8 cellular contexts compared by ENCODE assay signal in genomic region chr1:40078512-40079333, GRCh38. TPM values are rescaled to one million over a fixed set of nuclear protein-coding genes. Genes with fewer than 3 reads are reported as not detected.
DNase-seq lines count a peak whose midpoint lies in the region; ATAC-seq and TF ChIP-seq lines count a peak whose summit lies in the region.

No MANE protein-coding gene starts in this region.

- no peaks in the 10 kb centered on the region for H3K9me2 ChIP-seq in PC-3 (replicated peaks; ENCODE audit: low read length)

- no peak overlapping the region for H2AK5ac ChIP-seq in IMR-90 (ENCODE audit: low read depth, low read length)

- CTCF ChIA-PET in IMR-90 (lab: Yijun Ruan, JAX): interaction anchor here (0.8 to 2.1 kb wide), 4 partner anchors 13 to 259 kb away, joined by 3 to 7 read pairs (median 3); no protein-coding TSS in a partner anchor
- CTCF ChIA-PET in PC-3 (lab: Charles Lee): interaction anchor here (0.6 to 1.2 kb wide), 4 partner anchors 65 to 326 kb away, joined by 3 to 6 read pairs (median 4); no protein-coding TSS in a partner anchor
- CTCF ChIA-PET in activated naive CD4-positive, alpha-beta T cell treated with anti-CD3 and anti-CD28 coated beads for 36 hours (lab: Charles Lee): interaction anchor here (0.6 to 3.1 kb wide), 19 partner anchors 8 to 505 kb away, joined by 3 to 14 read pairs (median 3); partner anchors contain the start of gene CAP1

- H2BK15ac ChIP-seq in IMR-90 (ENCODE audit: low read depth, low read length): no peak overlapping the region

- H3K9me3 Mint-ChIP-seq in activated naive CD4-positive, alpha-beta T cell treated with anti-CD3 and anti-CD28 coated beads for 36 hours: no peaks in the 10 kb centered on the region

- H3K4me3 Mint-ChIP-seq in activated naive CD4-positive, alpha-beta T cell treated with anti-CD3 and anti-CD28 coated beads for 36 hours: no peak overlapping the region

- POLR2A ChIA-PET in IMR-90 (lab: Charles Lee; ENCODE audit: unreplicated experiment): interaction anchor here (0.6 kb wide), 1 partner anchor 63 kb away, joined by 3 read pairs; no protein-coding TSS in a partner anchor
- POLR2A ChIA-PET in PC-3 (lab: Charles Lee; ENCODE audit: unreplicated experiment): interaction anchor here (0.6 kb wide), 1 partner anchor 279 kb away, joined by 3 read pairs; no protein-coding TSS in a partner anchor

- intact Hi-C loops in IMR-90 (cut with micrococcal nuclease): loop anchor here (2.0 to 5.0 kb wide), 2 partner anchors 180 to 329 kb away; partner anchors contain the start of gene ZMPSTE24
- intact Hi-C loops in PC-3 (cut with micrococcal nuclease): no loop called here
- intact Hi-C loops in activated naive CD4-positive, alpha-beta T cell treated with anti-CD3 and anti-CD28 coated beads for 36 hours (cut with micrococcal nuclease): loop anchor here (2.0 to 5.0 kb wide), 2 partner anchors 36 to 236 kb away; partner anchors contain the start of gene CAP1
- intact Hi-C loops in heart left ventricle (cut with DNase I): no loop called here
- intact Hi-C loops in gastrocnemius medialis (cut with DNase I; ENCODE audit: low total_unique reads): no loop called here

- H3K4me1 ChIP-seq in IMR-90 (ENCODE audit: control insufficient read depth, insufficient read depth, low read length): peaks cover 5% of the 10 kb centered on the region
- peaks cover 15% of the 10 kb centered on the region for H3K4me1 ChIP-seq in PC-3 (ENCODE audit: insufficient read depth, low read length)
- H3K4me1 ChIP-seq in heart left ventricle: peaks cover 0 to 71% (median 0%) of the 10 kb centered on the region in 12 donors
- H3K4me1 ChIP-seq in gastrocnemius medialis: no peaks in the 10 kb centered on the region

- H3K9ac ChIP-seq in IMR-90 (ENCODE audit: low read depth, low read length): no peak overlapping the region
- H3K9ac ChIP-seq in PC-3 (ENCODE audit: low read length): no peak overlapping the region

- peaks cover 7% of the 10 kb centered on the region for H3K4me1 Mint-ChIP-seq in activated naive CD4-positive, alpha-beta T cell treated with anti-CD3 and anti-CD28 coated beads for 36 hours (ENCODE audit: low read depth)

- H2AFZ ChIP-seq in IMR-90 (replicated peaks; ENCODE audit: low read length, poor library complexity) (no peak overlapping the region), PC-3 (ENCODE audit: low read length) (no peak overlapping the region)

- H3K18ac ChIP-seq in IMR-90 (ENCODE audit: low read depth, low read length): no peak overlapping the region

- H3K56ac ChIP-seq in IMR-90 (ENCODE audit: extremely low read depth, insufficient read depth, low read length): no peak overlapping the region

- H3K9me3 ChIP-seq in IMR-90 (ENCODE audit: control insufficient read depth, insufficient read depth, low read length): no peaks in the 10 kb centered on the region
- H3K9me3 ChIP-seq in PC-3 (ENCODE audit: low read length): no peaks in the 10 kb centered on the region
- H3K9me3 ChIP-seq in heart left ventricle: no peaks in the 10 kb centered on the region
- no peaks in the 10 kb centered on the region for H3K9me3 ChIP-seq in gastrocnemius medialis

- TF ChIP-seq RAD21 in IMR-90 (IDR thresholded peaks at IDR 0.05; ENCODE audit: low read length): peak; percentile 48

- no peak overlapping the region for H4K91ac ChIP-seq in IMR-90 (ENCODE audit: insufficient read depth, low read depth, low read length)

- in situ Hi-C loops in IMR-90 (cut with MboI; ENCODE audit: low sequenced_read_pairs): no loop called here
- in situ Hi-C loops in gastrocnemius medialis (cut with MboI; ENCODE audit: low sequenced_read_pairs in 4 of 4): no loop called here

- DNase-seq in DMS79 treated with DMSO at 0.1 percent for 48 hours (lab: John Stamatoyannopoulos, UW) (peak; percentile 28), IMR-90 (peak; percentile 46), PC-3 (peak; percentile 86), heart left ventricle (peak in 2 of 5 donors; percentile 33 to 34), gastrocnemius medialis (no peak)
- DNase-seq in activated naive CD4-positive, alpha-beta T cell treated with anti-CD3 and anti-CD28 coated beads for 36 hours: peak; percentile 75

- BruUV-seq in IMR-90 (replicated peaks; lab: Mats Ljungman, UMichigan) (no TSS peak), PC-3 (replicated peaks; lab: Mats Ljungman, UMichigan) (no TSS peak)

- no peaks in the 10 kb centered on the region for H3K27me3 Mint-ChIP-seq in activated naive CD4-positive, alpha-beta T cell treated with anti-CD3 and anti-CD28 coated beads for 36 hours (ENCODE audit: low read depth)

- no peak overlapping the region for H4K8ac ChIP-seq in IMR-90 (ENCODE audit: low read depth in 2 of 2, low read length in 2 of 2)

- ATAC-seq in IMR-90 (ENCODE audit: low read depth): peak; percentile 53; the same call in 1 of the 2 replicates
- ATAC-seq in PC-3: peak; percentile 57
- ATAC-seq in heart left ventricle: peak in 3 of 4 donors; percentile 60 to 68 (median 63)
- no peak for ATAC-seq in gastrocnemius medialis
- ATAC-seq in GM21619 (IDR thresholded peaks at IDR 0.05; ENCODE audit: unreplicated experiment): no peak
- no peak for ATAC-seq in GM19351 (IDR thresholded peaks at IDR 0.05; ENCODE audit: unreplicated experiment)

- H3K36me3 Mint-ChIP-seq in activated naive CD4-positive, alpha-beta T cell treated with anti-CD3 and anti-CD28 coated beads for 36 hours (ENCODE audit: low read depth): peaks cover 30% of the 10 kb centered on the region

- no peak overlapping the region for H3K23ac ChIP-seq in IMR-90 (ENCODE audit: low read depth, low read length)

- H3K14ac ChIP-seq in IMR-90 (replicated peaks; ENCODE audit: low read depth, low read length): no peak overlapping the region

- no peak overlapping the region for H3K4me3 ChIP-seq in IMR-90 (ENCODE audit: insufficient read depth, low read depth, low read length)
- H3K4me3 ChIP-seq in PC-3 (ENCODE audit: low read length): no peak overlapping the region
- H3K4me3 ChIP-seq in heart left ventricle: no peak overlapping the region
- no peak overlapping the region for H3K4me3 ChIP-seq in gastrocnemius medialis

- no peak overlapping the region for H4K5ac ChIP-seq in IMR-90 (ENCODE audit: low read depth, low read length)

- H2BK5ac ChIP-seq in IMR-90 (ENCODE audit: low read depth, low read length, poor library complexity, severe bottlenecking): no peak overlapping the region

- dilution Hi-C loops in IMR-90 (cut with HindIII; ENCODE audit: low sequenced_read_pairs, unreplicated experiment): no loop called here

- H2BK120ac ChIP-seq in IMR-90 (ENCODE audit: low read depth, low read length): no peak overlapping the region

- H4K20me1 ChIP-seq in IMR-90 (ENCODE audit: insufficient read depth, low read length): peaks cover 12% of the 10 kb centered on the region
- H4K20me1 ChIP-seq in PC-3 (ENCODE audit: low read length): peaks cover 4% of the 10 kb centered on the region; the same call in 1 of the 2 replicates

- H2AK9ac ChIP-seq in IMR-90 (replicated peaks; ENCODE audit: low read depth, low read length, poor library complexity): no peak overlapping the region

- H3K27me3 ChIP-seq in IMR-90 (ENCODE audit: control insufficient read depth, insufficient read depth, low read length) (no peaks in the 10 kb centered on the region), PC-3 (ENCODE audit: low read length) (no peaks in the 10 kb centered on the region), heart left ventricle (no peaks in the 10 kb centered on the region), gastrocnemius medialis (no peaks in the 10 kb centered on the region)

- TF ChIP-seq CTCF in IMR-90 (conservative IDR thresholded peaks at IDR 0.05; ENCODE audit: low read depth, low read length) (peak; percentile 59), PC-3 (conservative IDR thresholded peaks at IDR 0.05; ENCODE audit: low read depth, low read length) (peak; percentile 76), heart left ventricle (IDR thresholded peaks at IDR 0.05) (peak; percentile 56 to 78 (median 68)), gastrocnemius medialis (IDR thresholded peaks at IDR 0.05 in 4 of 5, conservative IDR thresholded peaks at IDR 0.05 in 1 of 5) (peak in 3 of 5 experiments; percentile 42 to 68 (median 54))

- H2BK20ac ChIP-seq in IMR-90 (ENCODE audit: low read depth, low read length): no peak overlapping the region

- no peak for TF ChIP-seq POLR2A in IMR-90 (IDR thresholded peaks at IDR 0.05; ENCODE audit: low read depth, low read length)
- TF ChIP-seq POLR2A in heart left ventricle (IDR thresholded peaks at IDR 0.05): no peak
- no peak for TF ChIP-seq POLR2A in gastrocnemius medialis (IDR thresholded peaks at IDR 0.05)

- 57% methylated on average over 1 of the region's 5 CpGs; no CpG with 5 or more reads in 1 of the 2 experiments for WGBS in IMR-90 (ENCODE audit: extremely low coverage in 2 of 2, insufficient read length in 1 of 2), 2 experiments
- 90 to 93% (median 90%) methylated on average over 5 of the region's 5 CpGs for WGBS in heart left ventricle, 4 donors

- no peaks in the 10 kb centered on the region for H3K79me2 ChIP-seq in PC-3 (ENCODE audit: low read length)

- peaks cover 15% of the 10 kb centered on the region for H3K36me3 ChIP-seq in IMR-90 (ENCODE audit: control insufficient read depth, insufficient read depth, low read length)
- peaks cover 54% of the 10 kb centered on the region for H3K36me3 ChIP-seq in PC-3 (ENCODE audit: low read depth, low read length)
- peaks cover 0 to 85% (median 65%) of the 10 kb centered on the region in 9 donors for H3K36me3 ChIP-seq in heart left ventricle
- peaks cover 3 to 16% of the 10 kb centered on the region in 2 donors for H3K36me3 ChIP-seq in gastrocnemius medialis

- 0 out of 2 replicates have a peak, but pooled peaks cover 5% of the 10 kb centered on the region for H3K9me1 ChIP-seq in IMR-90 (ENCODE audit: insufficient read depth, low read length)

- no peak overlapping the region for H3K4ac ChIP-seq in IMR-90 (ENCODE audit: low read depth, low read length)

- H3K4me2 ChIP-seq in IMR-90 (ENCODE audit: low read depth, low read length): no peak overlapping the region
- no peak overlapping the region for H3K4me2 ChIP-seq in PC-3 (ENCODE audit: low read length)

- H3K27ac ChIP-seq in IMR-90 (ENCODE audit: insufficient read depth, low read length) (no peak overlapping the region), PC-3 (ENCODE audit: low read length) (no peak overlapping the region), heart left ventricle (peak overlapping the region in 1 of 12 donors; percentile 81), gastrocnemius medialis (no peak overlapping the region)

- H3F3A ChIP-seq in PC-3 (ENCODE audit: low read length, unreplicated experiment): peaks cover 4% of the 10 kb centered on the region

- no peak overlapping the region for H3K27ac Mint-ChIP-seq in activated naive CD4-positive, alpha-beta T cell treated with anti-CD3 and anti-CD28 coated beads for 36 hours

- peaks cover 0 to 8% of the 10 kb centered on the region in 2 experiments; a peak in 2 of 4 replicates for H3K79me1 ChIP-seq in IMR-90 (ENCODE audit: low read depth in 1 of 2, low read length in 2 of 2)

RNA-seq across cellular contexts. Expression of gene PPT1, which starts 18.3 kb away (rescaled TPM):
- 41.4 and 55.4 TPM in 2 replicates for total RNA-seq in IMR-90 (2012; rRNA removed)
- 19.9 and 22.7 TPM in 2 replicates for polyA plus RNA-seq in IMR-90 (2012; rRNA removed)
- 9.5 and 13.9 TPM in 2 replicates for polyA plus RNA-seq in IMR-90 (2012; cell fraction: cytosol; rRNA removed)
- 4.2 and 13.5 TPM in 2 replicates for polyA plus RNA-seq in IMR-90 (2012; cell fraction: nucleus; rRNA removed; ENCODE audit: low replicate concordance)
- 63.9 and 72.9 TPM in 2 replicates for total RNA-seq in PC-3 (2014; rRNA removed)
- total RNA-seq in activated naive CD4-positive, alpha-beta T cell treated with anti-CD3 and anti-CD28 coated beads for 36 hours: 10 to 100 TPM; 81.3 to 89.7 TPM
- 100 to 1,000 TPM in 1 of 9 donors, 10 to 100 TPM in 8; 22.8 to 106 (median 38.6) TPM for total RNA-seq in heart left ventricle
- 10 to 100 TPM; 32.0 to 47.9 TPM for polyA plus RNA-seq in heart left ventricle
- 10 to 100 TPM in 2 of 4 donors, 1 to 10 TPM in 2; 8.5 to 23.2 (median 13.4) TPM for total RNA-seq in gastrocnemius medialis

RNA-seq across cellular contexts. Expression of gene CAP1, which starts 38.2 kb away (rescaled TPM):
- total RNA-seq in IMR-90 (2012; rRNA removed) (756 and 792 TPM in 2 replicates), PC-3 (2014; rRNA removed) (214 and 243 TPM in 2 replicates), heart left ventricle (100 to 1,000 TPM in 3 of 9 donors, 10 to 100 TPM in 6; 52.1 to 249 (median 69.9) TPM), gastrocnemius medialis (10 to 100 TPM; 35.5 to 67.0 (median 48.7) TPM)
- polyA plus RNA-seq in IMR-90 (2012; rRNA removed) (405 and 434 TPM in 2 replicates), heart left ventricle (100 to 1,000 TPM in 1 of 2 donors, 10 to 100 TPM in 1; 23.8 to 118 TPM)
- 135 and 138 TPM in 2 replicates for polyA plus RNA-seq in IMR-90 (2012; cell fraction: cytosol; rRNA removed)
- 70.1 and 267 TPM in 2 replicates for polyA plus RNA-seq in IMR-90 (2012; cell fraction: nucleus; rRNA removed; ENCODE audit: low replicate concordance)
- total RNA-seq in activated naive CD4-positive, alpha-beta T cell treated with anti-CD3 and anti-CD28 coated beads for 36 hours: 100 to 1,000 TPM; 522 to 525 TPM

Comparison
In these comparisons a context has a peak if more than half of its experiments do, and no peak if none do; other contexts are left out.
1. DNase-seq: peak in DMS79 treated with DMSO at 0.1 percent for 48 hours (single experiment), IMR-90 (single experiment), PC-3 (single experiment) and activated naive CD4-positive, alpha-beta T cell treated with anti-CD3 and anti-CD28 coated beads for 36 hours (single experiment); none in gastrocnemius medialis (0 of 2).
2. ATAC-seq: peak in IMR-90 (single experiment), PC-3 (single experiment) and heart left ventricle (3 of 4); none in gastrocnemius medialis (0 of 2), GM21619 (single experiment) and GM19351 (single experiment).
3. intact Hi-C loops: an anchor here in IMR-90 (2.0 to 5.0 kb wide) and activated naive CD4-positive, alpha-beta T cell treated with anti-CD3 and anti-CD28 coated beads for 36 hours (2.0 to 5.0 kb wide); none called in PC-3, heart left ventricle and gastrocnemius medialis.
4. Peak in every context shown above with its lines, with median percentiles within 50 percentile points of each other: CTCF ChIP-seq.